ENCODE assay signal across 1 cellular context in genomic region chr4:54215379-54216072, GRCh38.
TF ChIP-seq lines count a peak whose summit lies in the region.

No MANE protein-coding gene starts in this region.

TF ChIP-seq in HEK293, 187 proteins besides CTCF, POLR2A, EP300 and RAD21 (continued from another document):
- TF ChIP-seq PRDM6 (tag by site-specific recombination; IDR thresholded peaks at IDR 0.05), result 0 out of 2 replicates have a peak, but pooled peaks have one; percentile 31
TF ChIP-seq in HEK293: peak in this region for 1.
